ENCODE assay signal across 32 cellular contexts in genomic region chr10:133185916-133186315, GRCh38. TPM values are rescaled to one million over a fixed set of nuclear protein-coding genes. Genes with fewer than 3 reads are reported as not detected.
"Had no signal": no experiment of that assay in that cellular context is flagged by ENCODE, and none has a peak within 500 bp of the region (broad histone marks: within the 10 kb centered on the region; RNA-seq: fewer than 3 reads in every experiment).

No MANE protein-coding gene starts in this region.

- H3K9me3 ChIP-seq: breast epithelium had no signal

- DNase-seq: activated B cell treated with CpG ODN at 0.5 μM for 24 hours; activated CD4-positive, alpha-beta T cell treated with anti-CD3 and anti-CD28 coated beads for 1 hour; activated CD4-positive, alpha-beta T cell treated with anti-CD3 and anti-CD28 coated beads, Interleukin-2, amount 10 ng/mL, durations not matched to agents 24 days and 14 days; activated CD4-positive, alpha-beta T cell treated with anti-CD3 and anti-CD28 coated beads, Interleukin-2, amount 50 U/mL, for 48 hours; activated CD8-positive, alpha-beta memory T cell treated with anti-CD3 and anti-CD28 coated beads, Interleukin-2, amount 10 ng/mL, durations not matched to agents 7 days and 5 days; activated effector memory CD4-positive, alpha-beta T cell treated with Interleukin-2 at 50 U/mL for 16 hours; activated naive CD4-positive, alpha-beta T cell; activated T-cell treated with anti-CD3 and anti-CD28 coated beads, Interleukin-2, amount 50 U/mL, for 24 hours; aorta; NCI-H1092; NCI-H1417 treated with DMSO at 0.1 percent for 48 hours; NCI-H1694; NCI-H2029; NCI-H2107; NCI-H2171 treated with DMSO at 0.1 percent for 48 hours; NCI-H226; NCI-H526 treated with DMSO at 0.1 percent for 48 hours; NCI-H82; OCI-M1; SHP77 treated with DMSO at 0.1 percent for 48 hours; T-cell; T-helper 2 cell; T1000 had no signal

- H3K27ac Mint-ChIP-seq: activated B cell treated with CpG ODN at 0.5 μM for 24 hours; activated CD4-positive, alpha-beta T cell treated with anti-CD3 and anti-CD28 coated beads, Interleukin-2, amount 10 ng/mL, durations not matched to agents 24 days and 14 days; activated CD8-positive, alpha-beta memory T cell treated with anti-CD3 and anti-CD28 coated beads, Interleukin-2, amount 10 ng/mL, durations not matched to agents 7 days and 5 days; activated naive CD4-positive, alpha-beta T cell treated with anti-CD3 and anti-CD28 coated beads, Interleukin-2, amount 50 U/mL, for 24 hours; activated T-cell treated with anti-CD3 and anti-CD28 coated beads, Interleukin-2, amount 50 U/mL, for 24 hours; activated T-helper 1 cell treated with anti-CD3 and anti-CD28 coated beads, Interleukin-12 subunit alpha, Interleukin-12 subunit beta, Interleukin-2, Interleukin-4 antibody, amounts not matched to agents 30 ng/mL and 10 ng/mL and 1 ng/mL, durations not matched to agents 14 hours and 24 hours and 36 hours; T-cell had no signal

- H3K36me3 Mint-ChIP-seq: activated CD8-positive, alpha-beta memory T cell treated with anti-CD3 and anti-CD28 coated beads, Interleukin-2, amount 10 ng/mL, durations not matched to agents 7 days and 5 days; activated naive CD4-positive, alpha-beta T cell treated with anti-CD3 and anti-CD28 coated beads, Interleukin-2, amount 50 U/mL, for 24 hours; T-cell had no signal

- H3K27ac ChIP-seq: breast epithelium, KMS-11, RWPE1 had no signal

- H3K9me3 Mint-ChIP-seq: activated B cell treated with CpG ODN at 0.5 μM for 24 hours; activated CD4-positive, alpha-beta T cell treated with anti-CD3 and anti-CD28 coated beads, Interleukin-2, amount 10 ng/mL, durations not matched to agents 24 days and 14 days; activated naive CD4-positive, alpha-beta T cell treated with anti-CD3 and anti-CD28 coated beads, Interleukin-2, amount 50 U/mL, for 24 hours; activated T-cell treated with anti-CD3 and anti-CD28 coated beads, Interleukin-2, amount 50 U/mL, for 24 hours; T-cell had no signal

- H3K36me3 ChIP-seq: breast epithelium had no signal

- H3K4me1 Mint-ChIP-seq: activated B cell treated with CpG ODN at 0.5 μM for 24 hours; activated CD4-positive, alpha-beta T cell treated with anti-CD3 and anti-CD28 coated beads, Interleukin-2, amount 10 ng/mL, durations not matched to agents 24 days and 14 days; activated CD8-positive, alpha-beta memory T cell treated with anti-CD3 and anti-CD28 coated beads, Interleukin-2, amount 10 ng/mL, durations not matched to agents 7 days and 5 days; activated naive CD4-positive, alpha-beta T cell treated with anti-CD3 and anti-CD28 coated beads, Interleukin-2, amount 50 U/mL, for 24 hours; T-cell had no signal

- ATAC-seq: activated CD8-positive, alpha-beta memory T cell treated with anti-CD3 and anti-CD28 coated beads, Interleukin-2, amount 10 ng/mL, durations not matched to agents 7 days and 5 days; Panc1; T-cell had no signal

- H3K4me1 ChIP-seq: breast epithelium had no signal

- H3K4me2 ChIP-seq: KMS-11 had no signal

- H3K4me3 ChIP-seq: breast epithelium had no signal

- H3K27me3 Mint-ChIP-seq: activated CD4-positive, alpha-beta T cell treated with anti-CD3 and anti-CD28 coated beads, Interleukin-2, amount 10 ng/mL, durations not matched to agents 24 days and 14 days; activated CD8-positive, alpha-beta memory T cell treated with anti-CD3 and anti-CD28 coated beads, Interleukin-2, amount 10 ng/mL, durations not matched to agents 7 days and 5 days; activated naive CD4-positive, alpha-beta T cell treated with anti-CD3 and anti-CD28 coated beads, Interleukin-2, amount 50 U/mL, for 24 hours; activated T-cell treated with anti-CD3 and anti-CD28 coated beads, Interleukin-2, amount 50 U/mL, for 24 hours had no signal

- H3K9ac ChIP-seq: KMS-11 had no signal

- H3K4me3 Mint-ChIP-seq: activated B cell treated with CpG ODN at 0.5 μM for 24 hours; activated CD4-positive, alpha-beta T cell treated with anti-CD3 and anti-CD28 coated beads, Interleukin-2, amount 10 ng/mL, durations not matched to agents 24 days and 14 days; activated CD8-positive, alpha-beta memory T cell treated with anti-CD3 and anti-CD28 coated beads, Interleukin-2, amount 10 ng/mL, durations not matched to agents 7 days and 5 days; activated naive CD4-positive, alpha-beta T cell treated with anti-CD3 and anti-CD28 coated beads, Interleukin-2, amount 50 U/mL, for 24 hours; activated T-cell treated with anti-CD3 and anti-CD28 coated beads, Interleukin-2, amount 50 U/mL, for 24 hours; activated T-helper 1 cell treated with anti-CD3 and anti-CD28 coated beads, Interleukin-12 subunit alpha, Interleukin-12 subunit beta, Interleukin-2, Interleukin-4 antibody, amounts not matched to agents 30 ng/mL and 10 ng/mL and 1 ng/mL, durations not matched to agents 14 hours and 24 hours and 36 hours; T-cell had no signal

RNA-seq across cellular contexts. Expression of gene UTF1, which starts 44.1 kb away (rescaled TPM):
- total RNA-seq: activated B cell treated with CpG ODN at 0.5 μM for 24 hours; activated CD8-positive, alpha-beta memory T cell treated with anti-CD3 and anti-CD28 coated beads, Interleukin-2, amount 10 ng/mL, durations not matched to agents 7 days and 5 days; activated T-helper 1 cell treated with anti-CD3 and anti-CD28 coated beads, Interleukin-12 subunit alpha, Interleukin-12 subunit beta, Interleukin-2, Interleukin-4 antibody, amounts not matched to agents 30 ng/mL and 10 ng/mL and 1 ng/mL, durations not matched to agents 14 hours and 24 hours and 36 hours; aorta; breast epithelium; MCF 10A; NCI-H460; SK-MEL-5 had no signal
- polyA plus RNA-seq: aorta had no signal

RNA-seq across cellular contexts. Expression of gene VENTX, which starts 51.7 kb away (rescaled TPM):
- total RNA-seq: activated CD4-positive, alpha-beta T cell treated with anti-CD3 and anti-CD28 coated beads, Interleukin-2, amount 10 ng/mL, durations not matched to agents 24 days and 14 days; activated T-helper 1 cell treated with anti-CD3 and anti-CD28 coated beads, Interleukin-12 subunit alpha, Interleukin-12 subunit beta, Interleukin-2, Interleukin-4 antibody, amounts not matched to agents 30 ng/mL and 10 ng/mL and 1 ng/mL, durations not matched to agents 14 hours and 24 hours and 36 hours; MCF 10A; NCI-H460; SK-MEL-5 had no signal
